Comparison of ENCODE assay signal across 8 cellular contexts in genomic region chr4:63637270-63637669, GRCh38.
"Had no signal": no experiment of that assay in that cellular context is flagged by ENCODE, and none has a peak within 500 bp of the region (broad histone marks: within the 10 kb centered on the region; RNA-seq: fewer than 3 reads in every experiment).

No MANE protein-coding gene starts in this region.

- ATAC-seq: GM23338, HepG2 had no signal

- H3K27ac Mint-ChIP-seq: GM23338, H9, IgD-negative memory B cell had no signal

- H3K27ac ChIP-seq: HL-60, KMS-11 had no signal

- DNase-seq: H9, HCEC 1CT, KBM-7 had no signal

- H3K4me3 Mint-ChIP-seq: GM23338, H9, IgD-negative memory B cell had no signal

- H2AFZ ChIP-seq: GM23338 had no signal

- H3K4me3 ChIP-seq: GM23338 had no signal

- H3K4me2 ChIP-seq: GM23338, KMS-11 had no signal

- H3K9ac ChIP-seq: KMS-11 had no signal

- H3K27me3 Mint-ChIP-seq: IgD-negative memory B cell had no signal

- H3K4me1 Mint-ChIP-seq: GM23338, H9, IgD-negative memory B cell had no signal

- H3K36me3 Mint-ChIP-seq: IgD-negative memory B cell had no signal
